Comparison of ENCODE assay signal across 8 cellular contexts in the genomic region with DNA sequence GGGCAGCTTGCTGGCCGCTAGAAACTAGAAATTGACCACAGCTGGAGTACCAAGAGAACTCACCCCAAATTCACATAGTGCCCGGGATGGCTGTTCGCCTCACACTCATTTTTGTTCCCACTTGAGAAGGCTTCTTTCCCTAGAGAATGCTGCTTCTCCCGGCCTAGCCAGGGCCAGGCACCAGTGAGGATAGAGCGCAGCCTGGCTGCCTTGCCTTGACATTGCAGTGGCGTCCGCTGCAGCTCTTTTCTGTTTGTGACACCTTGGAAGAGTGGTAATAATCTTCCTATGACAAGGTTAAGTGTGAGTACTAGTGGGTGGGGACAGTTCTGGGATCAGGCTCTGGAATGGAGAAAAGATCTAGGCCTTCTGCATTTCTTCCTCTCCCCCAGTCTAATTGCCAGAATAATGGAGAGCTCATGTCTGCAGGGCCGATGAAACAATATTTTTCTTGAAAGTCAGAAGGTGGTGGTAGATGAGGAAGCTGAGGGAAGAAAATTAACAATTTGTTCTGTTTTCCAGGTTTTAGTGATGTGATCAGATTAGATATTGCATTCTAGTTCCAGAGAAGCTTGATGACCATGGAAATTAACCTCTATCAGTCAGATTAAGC. TPM values are rescaled to one million over a fixed set of nuclear protein-coding genes. Genes with fewer than 3 reads are reported as not detected.
DNase-seq lines count a peak whose midpoint lies in the region; ATAC-seq and TF ChIP-seq lines count a peak whose summit lies in the region.

No MANE protein-coding gene starts in this region.

- H3K27me3 ChIP-seq in DND-41 (ENCODE audit: insufficient read depth, low read length, poor library complexity): no peaks in the 10 kb centered on the region
- no peaks in the 10 kb centered on the region for H3K27me3 ChIP-seq in MM.1S (replicated peaks; ENCODE audit: insufficient read depth, low read length)
- no peaks in the 10 kb centered on the region for H3K27me3 ChIP-seq in SJCRH30
- H3K27me3 ChIP-seq in adipocyte (replicated peaks; ENCODE audit: control insufficient read depth, insufficient read depth, low read length): no peaks in the 10 kb centered on the region
- no peaks in the 10 kb centered on the region for H3K27me3 ChIP-seq in cardiac muscle cell
- no peaks in the 10 kb centered on the region for H3K27me3 ChIP-seq in ovary

- DNase-seq in DND-41: peak; percentile 78
- DNase-seq in H4 (ENCODE audit: low spot score): peak; percentile 81
- peak; percentile 65 for DNase-seq in MM.1S
- peak; percentile 81 to 86 for DNase-seq in SJCRH30
- DNase-seq in adipocyte (ENCODE audit: low read depth): peak; percentile 93
- peak; percentile 83 to 88 for DNase-seq in cardiac muscle cell (ENCODE audit: low read depth in 1 of 2, low spot score in 1 of 2)
- peak; percentile 69 to 80 (median 78) for DNase-seq in ovary
- peak; percentile 84 for DNase-seq in ureter (ENCODE audit: low spot score)

- H3K9me2 ChIP-seq in MM.1S (replicated peaks; ENCODE audit: insufficient read depth, low read length): no peaks in the 10 kb centered on the region

- H3K27ac ChIP-seq in DND-41 (ENCODE audit: low read length) (peak overlapping the region; percentile 95), MM.1S (ENCODE audit: low read length) (peak overlapping the region; percentile 95), SJCRH30 (peak overlapping the region; percentile 99), cardiac muscle cell (peak overlapping the region; percentile 99), ovary (peak overlapping the region; percentile 93 to 96)

- TF ChIP-seq CTCF in DND-41 (IDR thresholded peaks at IDR 0.05; ENCODE audit: borderline replicate concordance, extremely low read depth, low read length, poor library complexity, severe bottlenecking) (peak; percentile 99), MM.1S (IDR thresholded peaks at IDR 0.05; ENCODE audit: low read length) (peak; percentile 73), cardiac muscle cell (IDR thresholded peaks at IDR 0.05; ENCODE audit: low read depth, low read length) (peak; percentile 98), ovary (IDR thresholded peaks at IDR 0.05) (peak; percentile 79 to 94 (median 89))

- H2AFZ ChIP-seq in DND-41 (ENCODE audit: low read depth, low read length) (peak overlapping the region; percentile 81), MM.1S (ENCODE audit: low read length) (0 out of 2 replicates have a peak overlapping the region, but pooled peaks have one; percentile 61)

- peak overlapping the region; percentile 92 for H3K4me2 ChIP-seq in DND-41 (ENCODE audit: insufficient read depth, low read length)
- H3K4me2 ChIP-seq in MM.1S (ENCODE audit: low read depth, low read length): peak overlapping the region; percentile 89

- H3K36me3 ChIP-seq in DND-41 (ENCODE audit: insufficient read depth, low read length) (no peaks in the 10 kb centered on the region), MM.1S (replicated peaks; ENCODE audit: insufficient read depth, low read length) (no peaks in the 10 kb centered on the region), SJCRH30 (no peaks in the 10 kb centered on the region), adipocyte (ENCODE audit: control insufficient read depth, insufficient read depth, low read length, severe bottlenecking) (no peaks in the 10 kb centered on the region), cardiac muscle cell (no peaks in the 10 kb centered on the region), ovary (no peaks in the 10 kb centered on the region)

- TF ChIP-seq POLR2A in ovary (IDR thresholded peaks at IDR 0.05): no peak

- H3K4me3 ChIP-seq in DND-41 (ENCODE audit: low read depth in 1 of 2, low read length in 2 of 2) (peak overlapping the region; percentile 44 to 77), MM.1S (ENCODE audit: low read length) (peak overlapping the region; percentile 76), SJCRH30 (peak overlapping the region; percentile 63), adipocyte (ENCODE audit: low read length) (peak overlapping the region; percentile 88), cardiac muscle cell (peak overlapping the region; percentile 48), ovary (peak overlapping the region; percentile 57)

- peaks cover 16% of the 10 kb centered on the region for H3F3A ChIP-seq in MM.1S (ENCODE audit: insufficient read depth, low read length)

- H3K4me1 ChIP-seq in DND-41 (ENCODE audit: insufficient read depth, low read length) (peaks cover 52% of the 10 kb centered on the region), MM.1S (ENCODE audit: low read length) (peaks cover 38% of the 10 kb centered on the region), SJCRH30 (peaks cover 10% of the 10 kb centered on the region; the same call in 1 of the 2 replicates), adipocyte (ENCODE audit: control insufficient read depth, insufficient read depth, low read length) (peaks cover 57% of the 10 kb centered on the region), cardiac muscle cell (ENCODE audit: low read depth) (peaks cover 25% of the 10 kb centered on the region), ovary (ENCODE audit: insufficient read depth) (peaks cover 2% of the 10 kb centered on the region)

- WGBS in ovary, 3 donors: 7 to 8% (median 8%) methylated on average over 8 of the region's 8 CpGs

- no peaks in the 10 kb centered on the region for H4K20me1 ChIP-seq in DND-41 (ENCODE audit: insufficient read depth, low read length)
- H4K20me1 ChIP-seq in MM.1S (ENCODE audit: insufficient read depth, low read length): no peaks in the 10 kb centered on the region

- H3K79me2 ChIP-seq in DND-41 (ENCODE audit: insufficient read depth, low read length): peaks cover 25% of the 10 kb centered on the region
- no peaks in the 10 kb centered on the region for H3K79me2 ChIP-seq in MM.1S (ENCODE audit: low read length)

- no peaks in the 10 kb centered on the region for H3K9me3 ChIP-seq in DND-41 (ENCODE audit: insufficient read depth, low read length, severe bottlenecking)
- no peaks in the 10 kb centered on the region for H3K9me3 ChIP-seq in MM.1S (replicated peaks; ENCODE audit: insufficient read depth, low read length)
- H3K9me3 ChIP-seq in SJCRH30 (replicated peaks): no peaks in the 10 kb centered on the region
- H3K9me3 ChIP-seq in adipocyte (ENCODE audit: control insufficient read depth, low read length): no peaks in the 10 kb centered on the region
- H3K9me3 ChIP-seq in cardiac muscle cell (ENCODE audit: low read depth): no peaks in the 10 kb centered on the region
- no peaks in the 10 kb centered on the region for H3K9me3 ChIP-seq in ovary

- no peak for TF ChIP-seq EP300 in ovary (IDR thresholded peaks at IDR 0.05)

- peak; percentile 59 for ATAC-seq in DND-41 (ENCODE audit: insufficient read depth, low read depth)

- intact Hi-C loops in ovary (cut with DNase I): loop anchor here (2.0 to 10.0 kb wide), 6 partner anchors 36 to 420 kb away; partner anchors contain the start of genes ANG (in 1 of the 4), HNRNPC (in 1 of the 4) and RNASE4 (in 1 of the 4)

- H3K9ac ChIP-seq in DND-41 (ENCODE audit: low read depth, low read length) (peak overlapping the region; percentile 85), MM.1S (ENCODE audit: low read length) (peak overlapping the region; percentile 97), adipocyte (ENCODE audit: low read length) (peak overlapping the region; percentile 97)

RNA-seq across cellular contexts. Expression of gene TMEM253, which starts 3.7 kb away (rescaled TPM):
- total RNA-seq in H4 (2014; rRNA removed; shearing (Covaris generic)): 0.47 and 0.68 TPM in 2 replicates
- total RNA-seq in SJCRH30 (2014; rRNA removed; shearing (Covaris generic)): not detected in 2 replicates
- total RNA-seq in cardiac muscle cell: 0.46 and 1.2 TPM in 2 replicates
- 1.3 and 2.4 TPM in 2 replicates for polyA plus RNA-seq in cardiac muscle cell
- 1 to 10 TPM in 2 of 7 donors, under 1 TPM in 5; 0.24 to 1.3 (median 0.56) TPM for total RNA-seq in ovary
- under 1 TPM; 0.40 to 0.98 TPM for polyA plus RNA-seq in ovary
- 1.6 TPM for total RNA-seq in ureter

RNA-seq across cellular contexts. Expression of gene ZNF219, which starts 6.1 kb away (rescaled TPM):
- total RNA-seq in H4 (2014; rRNA removed; shearing (Covaris generic)): 7.3 and 11.3 TPM in 2 replicates
- 2.6 and 5.9 TPM in 2 replicates for total RNA-seq in SJCRH30 (2014; rRNA removed; shearing (Covaris generic))
- total RNA-seq in cardiac muscle cell: 143 and 154 TPM in 2 replicates
- polyA plus RNA-seq in cardiac muscle cell: 49.5 and 77.0 TPM in 2 replicates
- 10 to 100 TPM; 27.7 to 60.9 (median 33.4) TPM for total RNA-seq in ovary
- 10 to 100 TPM in 1 of 2 donors, 1 to 10 TPM in 1; 4.8 to 31.0 TPM for polyA plus RNA-seq in ovary
- total RNA-seq in ureter: 47.2 TPM

RNA-seq across cellular contexts. Expression of gene ARHGEF40, which starts 34.5 kb away (rescaled TPM):
- 11.2 and 15.4 TPM in 2 replicates for total RNA-seq in H4 (2014; rRNA removed; shearing (Covaris generic))
- total RNA-seq in SJCRH30 (2014; rRNA removed; shearing (Covaris generic)): 28.3 and 29.3 TPM in 2 replicates
- 32.9 and 41.7 TPM in 2 replicates for total RNA-seq in cardiac muscle cell
- polyA plus RNA-seq in cardiac muscle cell: 26.4 and 31.6 TPM in 2 replicates
- total RNA-seq in ovary: 10 to 100 TPM; 31.0 to 98.3 (median 66.1) TPM
- polyA plus RNA-seq in ovary: 10 to 100 TPM; 29.8 to 34.3 TPM
- 41.2 TPM for total RNA-seq in ureter

RNA-seq across cellular contexts. Expression of gene RNASE8, which starts 46.9 kb away (rescaled TPM):
- total RNA-seq in H4 (2014; rRNA removed; shearing (Covaris generic)): not detected in 2 replicates
- not detected in 2 replicates for total RNA-seq in SJCRH30 (2014; rRNA removed; shearing (Covaris generic))
- total RNA-seq in cardiac muscle cell (not detected in 2 replicates), ovary (not detected), ureter (not detected)
- polyA plus RNA-seq in cardiac muscle cell (not detected in 2 replicates), ovary (not detected)

RNA-seq across cellular contexts. Expression of gene OR5AU1, which starts 51.3 kb away (rescaled TPM):
- not detected in 2 replicates for total RNA-seq in H4 (2014; rRNA removed; shearing (Covaris generic))
- 0.03 TPM in 1 of 2 replicates, not detected in the other for total RNA-seq in SJCRH30 (2014; rRNA removed; shearing (Covaris generic))
- total RNA-seq in cardiac muscle cell: not detected in 2 replicates
- not detected in 2 replicates for polyA plus RNA-seq in cardiac muscle cell
- not detected for total RNA-seq in ovary
- not detected for polyA plus RNA-seq in ovary
- total RNA-seq in ureter: not detected

Comparison
In these comparisons a context has a peak if more than half of its experiments do, and no peak if none do; other contexts are left out.
1. Peak in every context shown above with its lines: DNase-seq, ATAC-seq, H3K4me3 ChIP-seq and H3K27ac ChIP-seq.